10 cellular contexts compared by ENCODE assay signal in the genomic region with DNA sequence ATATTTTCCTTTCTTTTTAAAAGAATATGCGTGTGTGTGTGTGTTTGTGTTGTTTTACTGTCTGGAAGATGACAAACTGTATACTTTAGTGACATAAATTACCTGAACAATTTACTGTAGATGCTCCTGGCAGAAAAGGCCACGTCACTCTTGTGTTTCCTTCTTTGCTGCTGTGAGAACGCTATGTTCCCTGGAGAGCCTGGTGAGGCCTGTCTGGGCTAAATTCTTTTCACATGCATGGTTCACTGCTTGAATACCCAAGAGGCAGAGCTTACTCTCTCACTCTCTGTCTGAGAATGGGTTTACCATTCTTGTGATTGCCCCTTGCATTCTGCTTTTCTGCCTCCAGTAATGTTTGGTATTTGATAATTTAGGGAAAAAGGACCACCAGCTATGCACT.
A peak's percentile ranks its signal among the peaks of the same experiment; 100 is the strongest.
DNase-seq lines count a peak whose midpoint lies in the region; ATAC-seq and TF ChIP-seq lines count a peak whose summit lies in the region.
"Had no signal": no experiment of that assay in that cellular context is flagged by ENCODE, and none has a peak within 500 bp of the region (broad histone marks: within the 10 kb centered on the region; RNA-seq: fewer than 3 reads in every experiment).

No MANE protein-coding gene starts in this region.

- peak overlapping the region; percentile 56 for H2AFZ ChIP-seq in mammary epithelial cell (ENCODE audit: low read depth, low read length)

- CTCF ChIA-PET in AG04449 (lab: Yijun Ruan, JAX) = interaction anchor here (1.4 to 1.5 kb wide), 2 partner anchors 64 to 250 kb away, joined by 5 read pairs; partner anchors contain the start of gene EDN1
- CTCF ChIA-PET in mammary epithelial cell (lab: Charles Lee; ENCODE audit: low non-redundant PET) = no interaction called here

- TF ChIP-seq CTCF in AG04449 (IDR thresholded peaks at IDR 0.05; ENCODE audit: insufficient read depth, low read length, missing control alignments) = no peak
- TF ChIP-seq CTCF in mammary epithelial cell (conservative IDR thresholded peaks at IDR 0.05 in 1 of 2, IDR thresholded peaks at IDR 0.05 in 1 of 2; ENCODE audit: extremely low read depth in 1 of 2, insufficient read depth in 1 of 2, low read depth in 1 of 2, low read length in 2 of 2) = no peak
- TF ChIP-seq CTCF in left lung (IDR thresholded peaks at IDR 0.05) = no peak

- no peaks in the 10 kb centered on the region for H3K9me3 ChIP-seq in mammary epithelial cell (replicated peaks; ENCODE audit: insufficient read depth, low read length)
- H3K9me3 ChIP-seq in left lung = peaks cover 0 to 25% of the 10 kb centered on the region in 2 donors

- H3K27ac ChIP-seq in mammary epithelial cell (ENCODE audit: insufficient read depth, low read depth, low read length) (peak overlapping the region; percentile 93), left lung (peak overlapping the region; percentile 24 to 30)
- H3K27ac ChIP-seq: C4-2B had no signal

- H3K4me1 ChIP-seq in mammary epithelial cell (ENCODE audit: insufficient read depth, low read length) = peaks cover 29% of the 10 kb centered on the region
- peaks cover 0 to 13% of the 10 kb centered on the region in 2 donors for H3K4me1 ChIP-seq in left lung

- no peaks in the 10 kb centered on the region for H3K79me2 ChIP-seq in mammary epithelial cell (ENCODE audit: insufficient read depth, low read length)

- ATAC-seq in HG02588 (IDR thresholded peaks at IDR 0.05; ENCODE audit: unreplicated experiment) (peak; percentile 45), left lung (peak; percentile 93), GM18498 (IDR thresholded peaks at IDR 0.05; ENCODE audit: unreplicated experiment) (no peak), GM21447 (IDR thresholded peaks at IDR 0.05; ENCODE audit: unreplicated experiment) (no peak), HG02884 (IDR thresholded peaks at IDR 0.05; ENCODE audit: unreplicated experiment) (no peak)

- BruUV-seq in mammary epithelial cell (replicated peaks; lab: Mats Ljungman, UMichigan) = no TSS peak

- H3K27me3 ChIP-seq in mammary epithelial cell (ENCODE audit: insufficient read depth, low read length) (no peaks in the 10 kb centered on the region), left lung (no peaks in the 10 kb centered on the region)

- DNase-seq in AG04449 (ENCODE audit: low read depth, low spot score) (peak; percentile 77), mammary epithelial cell (peak; percentile 82), left lung (no peak), G401 (ENCODE audit: low spot score) (no peak)
- DNase-seq: activated T-cell treated with anti-CD3 and anti-CD28 coated beads, Interleukin-2, amount 50 U/mL, for 48 hours had no signal

- 21% methylated on average over 3 of the region's 3 CpGs for WGBS in mammary epithelial cell (ENCODE audit: low coverage, missing lambda C conversion rate)

- intact Hi-C loops in mammary epithelial cell (cut with micrococcal nuclease) = no loop called here
- intact Hi-C loops in left lung (cut with DNase I) = no loop called here

- peak overlapping the region; percentile 56 for H3K9ac ChIP-seq in mammary epithelial cell (ENCODE audit: insufficient read depth, low read length)

- H3K4me2 ChIP-seq in mammary epithelial cell (ENCODE audit: insufficient read depth, low read depth, low read length) = peak overlapping the region; percentile 34

- dilution Hi-C loops in mammary epithelial cell (cut with HindIII; ENCODE audit: low sequenced_read_pairs) = no loop called here

- in situ Hi-C loops in mammary epithelial cell (cut with MboI; ENCODE audit: low sequenced_read_pairs in 2 of 2) = no loop called here
- in situ Hi-C loops in G401 (cut with HindIII; ENCODE audit: low sequenced_read_pairs) = no loop called here

- H4K20me1 ChIP-seq in mammary epithelial cell (ENCODE audit: insufficient read depth, low read length) = no peaks in the 10 kb centered on the region

- POLR2A ChIA-PET in AG04449 (lab: Yijun Ruan, JAX) = no interaction called here

- H3K4me3 ChIP-seq in AG04449 (ENCODE audit: low read depth, low read length) (no peak overlapping the region), mammary epithelial cell (replicated peaks in 1 of 3; ENCODE audit: insufficient read depth in 1 of 3, low read depth in 2 of 3, low read length in 3 of 3) (no peak overlapping the region), left lung (no peak overlapping the region)

- H3K36me3 ChIP-seq in mammary epithelial cell (ENCODE audit: insufficient read depth, low read length) = no peaks in the 10 kb centered on the region
- no peaks in the 10 kb centered on the region for H3K36me3 ChIP-seq in left lung

Comparison
In these comparisons a context has a peak if more than half of its experiments do, and no peak if none do; other contexts are left out.
1. DNase-seq: peak in AG04449 (single experiment) and mammary epithelial cell (single experiment); none in left lung (0 of 2) and G401 (single experiment).
2. ATAC-seq: peak in HG02588 (single experiment) and left lung (single experiment); none in GM18498 (single experiment), GM21447 (single experiment) and HG02884 (single experiment).